In the genomic region with DNA sequence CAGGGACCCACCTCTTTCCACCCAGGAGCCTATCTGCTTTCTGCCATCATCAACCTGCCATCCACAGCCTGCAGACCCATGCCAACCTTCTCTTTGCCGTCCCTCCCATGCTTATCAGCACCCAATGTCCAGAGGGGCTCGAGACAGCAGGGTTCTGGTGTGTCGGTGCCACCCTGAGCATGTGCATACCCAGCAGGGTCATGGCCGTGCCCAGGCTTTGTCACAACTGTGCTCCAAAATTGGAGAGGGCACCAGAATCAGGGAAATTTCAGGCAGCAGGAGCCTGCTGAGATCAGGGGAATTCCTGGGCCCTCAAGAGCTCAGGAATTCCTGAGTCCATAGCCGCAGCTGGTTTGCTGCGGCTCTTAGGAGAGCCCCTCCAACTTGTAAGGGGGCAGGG, we compare ENCODE assay signal across 6 cellular contexts.
"Had no signal": no experiment of that assay in that cellular context is flagged by ENCODE, and none has a peak within 500 bp of the region (broad histone marks: within the 10 kb centered on the region; RNA-seq: fewer than 3 reads in every experiment).

No MANE protein-coding gene starts in this region.

- H3K4me2 ChIP-seq: GM23338 had no signal

- H3K4me1 Mint-ChIP-seq: GM23338, H9 had no signal

- ATAC-seq: GM23338, K562 had no signal

- DNase-seq: H9, HCEC 1CT, IMR-90, KG1 had no signal

- H3K27ac Mint-ChIP-seq: GM23338, H9 had no signal

- H3K4me3 Mint-ChIP-seq: GM23338, H9 had no signal

- H3K4me3 ChIP-seq: GM23338, K562 had no signal

- H2AFZ ChIP-seq: GM23338 had no signal
